ENCODE assay signal across 13 cellular contexts in genomic region chr5:96101358-96102089, GRCh38.
DNase-seq lines count a peak whose midpoint lies in the region; ATAC-seq and TF ChIP-seq lines count a peak whose summit lies in the region.
"Had no signal": no experiment of that assay in that cellular context is flagged by ENCODE, and none has a peak within 500 bp of the region (broad histone marks: within the 10 kb centered on the region; RNA-seq: fewer than 3 reads in every experiment).

No MANE protein-coding gene starts in this region.

- peak overlapping the region; percentile 55 for H3K27ac Mint-ChIP-seq in nephron progenitor cell
- H3K27ac Mint-ChIP-seq: CD4-positive, alpha-beta T cell had no signal

- DNase-seq in IMR-90: no peak
- DNase-seq in RWPE2 (ENCODE audit: low spot score): no peak
- no peak for DNase-seq in nephron progenitor cell
- DNase-seq in NCI-H1048 (lab: John Stamatoyannopoulos, UW): no peak
- no peak for DNase-seq in A673 (ENCODE audit: low spot score)
- DNase-seq: ACHN; AML-193; CD4-positive, alpha-beta T cell; HCEC 1CT had no signal

- no peak overlapping the region for H3K9ac ChIP-seq in IMR-90 (ENCODE audit: low read depth, low read length)

- H3K9me3 Mint-ChIP-seq in nephron progenitor cell: peaks cover 33% of the 10 kb centered on the region

- H2BK5ac ChIP-seq in IMR-90 (ENCODE audit: low read depth, low read length, poor library complexity, severe bottlenecking): no peak overlapping the region

- no peak overlapping the region for H3K18ac ChIP-seq in IMR-90 (ENCODE audit: low read depth, low read length)

- no peak overlapping the region for H3K56ac ChIP-seq in IMR-90 (ENCODE audit: extremely low read depth, insufficient read depth, low read length)

- H3K4ac ChIP-seq in IMR-90 (ENCODE audit: low read depth, low read length): no peak overlapping the region

- CTCF ChIA-PET in IMR-90 (lab: Yijun Ruan, JAX) (no interaction called here), A673 (lab: Charles Lee) (no interaction called here)

- H3K79me1 ChIP-seq in IMR-90 (ENCODE audit: low read depth in 1 of 2, low read length in 2 of 2): no peaks in the 10 kb centered on the region

- TF ChIP-seq CTCF in IMR-90 (conservative IDR thresholded peaks at IDR 0.05; ENCODE audit: low read depth, low read length) (no peak), RWPE2 (IDR thresholded peaks at IDR 0.05; ENCODE audit: poor library complexity, severe bottlenecking) (no peak), nephron progenitor cell (IDR thresholded peaks at IDR 0.05) (no peak), A673 (conservative IDR thresholded peaks at IDR 0.05; ENCODE audit: low read depth, low read length) (no peak)

- H3K27ac ChIP-seq in IMR-90 (ENCODE audit: insufficient read depth, low read length): no peak overlapping the region
- H3K27ac ChIP-seq in RWPE2 (ENCODE audit: poor library complexity, severe bottlenecking): no peak overlapping the region
- no peak overlapping the region for H3K27ac ChIP-seq in A673 (ENCODE audit: low read depth, low read length, poor library complexity, severe bottlenecking)
- H3K27ac ChIP-seq: C4-2B had no signal

- ATAC-seq in IMR-90 (ENCODE audit: low read depth): no peak
- ATAC-seq in RWPE2 (ENCODE audit: low read depth): 0 out of 3 replicates have a peak, but pooled peaks have one; percentile 10
- no peak for ATAC-seq in HG03469 (IDR thresholded peaks at IDR 0.05; ENCODE audit: unreplicated experiment)
- ATAC-seq: HepG2 had no signal

- H3K27me3 ChIP-seq in IMR-90 (ENCODE audit: control insufficient read depth, insufficient read depth, low read length) (no peaks in the 10 kb centered on the region), RWPE2 (ENCODE audit: insufficient read depth, poor library complexity, severe bottlenecking) (no peaks in the 10 kb centered on the region), A673 (replicated peaks; ENCODE audit: insufficient read depth, low read depth, low read length, poor library complexity) (no peaks in the 10 kb centered on the region)

- H2AK9ac ChIP-seq in IMR-90 (replicated peaks; ENCODE audit: low read depth, low read length, poor library complexity): no peak overlapping the region

- no peak overlapping the region for H3K23ac ChIP-seq in IMR-90 (ENCODE audit: low read depth, low read length)

- no peak overlapping the region for H3K4me2 ChIP-seq in IMR-90 (ENCODE audit: low read depth, low read length)

- in situ Hi-C loops in IMR-90 (cut with MboI; ENCODE audit: low sequenced_read_pairs): no loop called here

- H4K8ac ChIP-seq in IMR-90 (ENCODE audit: low read depth in 2 of 2, low read length in 2 of 2): no peak overlapping the region

- TF ChIP-seq RAD21 in IMR-90 (IDR thresholded peaks at IDR 0.05; ENCODE audit: low read length): no peak

- TF ChIP-seq POLR2A in IMR-90 (IDR thresholded peaks at IDR 0.05; ENCODE audit: low read depth, low read length): no peak

- peak overlapping the region; percentile 51; the same call in 1 of the 2 replicates for H2AK5ac ChIP-seq in IMR-90 (ENCODE audit: low read depth, low read length)

- WGBS in IMR-90 (ENCODE audit: extremely low coverage in 2 of 2, insufficient read length in 1 of 2), 2 experiments: 50% methylated on average over 2 of the region's 7 CpGs; no CpG with 5 or more reads in 1 of the 2 experiments

- no TSS peak for BruUV-seq in IMR-90 (replicated peaks; lab: Mats Ljungman, UMichigan)
- BruUV-seq in A673 (replicated peaks; lab: Mats Ljungman, UMichigan): no TSS peak

- POLR2A ChIA-PET in IMR-90 (lab: Charles Lee; ENCODE audit: unreplicated experiment) (no interaction called here), A673 (lab: Charles Lee; ENCODE audit: low non-redundant PET) (no interaction called here)

- peaks cover 5% of the 10 kb centered on the region for H3K27me3 Mint-ChIP-seq in nephron progenitor cell (ENCODE audit: low read depth, poor library complexity)

- no peak overlapping the region for H3K4me3 Mint-ChIP-seq in nephron progenitor cell
- H3K4me3 Mint-ChIP-seq: CD4-positive, alpha-beta T cell had no signal

- H4K91ac ChIP-seq in IMR-90 (ENCODE audit: insufficient read depth, low read depth, low read length): no peak overlapping the region

- dilution Hi-C loops in IMR-90 (cut with HindIII; ENCODE audit: low sequenced_read_pairs, unreplicated experiment): no loop called here

- no peak overlapping the region for H2BK20ac ChIP-seq in IMR-90 (ENCODE audit: low read depth, low read length)

- H3K9me3 ChIP-seq in IMR-90 (ENCODE audit: control insufficient read depth, insufficient read depth, low read length) (no peaks in the 10 kb centered on the region), RWPE2 (ENCODE audit: severe bottlenecking) (no peaks in the 10 kb centered on the region), A673 (ENCODE audit: low read depth, low read length, poor library complexity, severe bottlenecking) (no peaks in the 10 kb centered on the region)
- H3K9me3 ChIP-seq: Caco-2 had no signal

- H2BK120ac ChIP-seq in IMR-90 (ENCODE audit: low read depth, low read length): no peak overlapping the region

- H3K36me3 ChIP-seq in IMR-90 (ENCODE audit: control insufficient read depth, insufficient read depth, low read length) (no peaks in the 10 kb centered on the region), RWPE2 (ENCODE audit: low read depth) (no peaks in the 10 kb centered on the region), A673 (ENCODE audit: insufficient read depth, low read length, poor library complexity, severe bottlenecking) (no peaks in the 10 kb centered on the region)

- H4K5ac ChIP-seq in IMR-90 (ENCODE audit: low read depth, low read length): no peak overlapping the region

- no peak overlapping the region for H2BK15ac ChIP-seq in IMR-90 (ENCODE audit: low read depth, low read length)

- no peak overlapping the region for H3K4me3 ChIP-seq in IMR-90 (ENCODE audit: insufficient read depth, low read depth, low read length)
- no peak overlapping the region for H3K4me3 ChIP-seq in RWPE2 (ENCODE audit: severe bottlenecking)
- no peak overlapping the region for H3K4me3 ChIP-seq in A673 (ENCODE audit: low read depth, low read length, poor library complexity, severe bottlenecking)

- no peaks in the 10 kb centered on the region for H3K9me1 ChIP-seq in IMR-90 (ENCODE audit: insufficient read depth, low read length)

- peaks cover 6% of the 10 kb centered on the region for H3K36me3 Mint-ChIP-seq in nephron progenitor cell (ENCODE audit: low read depth)

- intact Hi-C loops in IMR-90 (cut with micrococcal nuclease) (no loop called here), A673 (cut with micrococcal nuclease; ENCODE audit: unreplicated experiment) (no loop called here)

- H4K20me1 ChIP-seq in IMR-90 (ENCODE audit: insufficient read depth, low read length): no peaks in the 10 kb centered on the region

- H2AFZ ChIP-seq in IMR-90 (replicated peaks; ENCODE audit: low read length, poor library complexity): no peak overlapping the region

- no peak overlapping the region for H3K14ac ChIP-seq in IMR-90 (replicated peaks; ENCODE audit: low read depth, low read length)

- H3K4me1 Mint-ChIP-seq in nephron progenitor cell: no peaks in the 10 kb centered on the region

- H3K4me1 ChIP-seq in IMR-90 (ENCODE audit: control insufficient read depth, insufficient read depth, low read length) (peaks cover 1% of the 10 kb centered on the region; the same call in 1 of the 2 replicates), RWPE2 (ENCODE audit: insufficient read depth, poor library complexity, severe bottlenecking) (peaks cover 5% of the 10 kb centered on the region), A673 (ENCODE audit: insufficient read depth, low read length, poor library complexity, severe bottlenecking) (no peaks in the 10 kb centered on the region)
- H3K4me1 ChIP-seq: Caco-2 had no signal

TF ChIP-seq in IMR-90, 13 proteins besides CTCF, POLR2A, EP300 and RAD21:
- TF ChIP-seq NFE2L2 (IDR thresholded peaks at IDR 0.05; ENCODE audit: low read depth, low read length) (no peak), USF2 (IDR thresholded peaks at IDR 0.05; ENCODE audit: low read depth, low read length) (no peak), SMC3 (IDR thresholded peaks at IDR 0.05; ENCODE audit: low read depth, low read length) (no peak), CHD1 (IDR thresholded peaks at IDR 0.05; ENCODE audit: low read depth, low read length) (no peak), RFX5 (IDR thresholded peaks at IDR 0.05; ENCODE audit: low read depth, low read length) (no peak), RCOR1 (IDR thresholded peaks at IDR 0.05; ENCODE audit: insufficient replicate concordance, low read length) (no peak)
TF ChIP-seq in IMR-90: peak in this region for 0.
